20 cellular contexts compared by ENCODE assay signal in genomic region chr16:69892378-69892777, GRCh38. TPM values are rescaled to one million over a fixed set of nuclear protein-coding genes. Genes with fewer than 3 reads are reported as not detected.
DNase-seq lines count a peak whose midpoint lies in the region; ATAC-seq and TF ChIP-seq lines count a peak whose summit lies in the region.
"Had no signal": no experiment of that assay in that cellular context is flagged by ENCODE, and none has a peak within 500 bp of the region (broad histone marks: within the 10 kb centered on the region; RNA-seq: fewer than 3 reads in every experiment).

No MANE protein-coding gene starts in this region.

- no peak for DNase-seq in T-helper 2 cell treated with Interferon-gamma antibody and Interleukin-4, amounts not matched to agents 5 μg/mL and 100 μg/mL, for 36 hours (ENCODE audit: low spot score)
- DNase-seq in T-helper 2 cell (no peak), IMR-90 (no peak), T-helper 17 cell (no peak), dorsolateral prefrontal cortex (no peak)
- DNase-seq in natural killer cell treated with Interleukin-12 subunit alpha and Interleukin-12 subunit beta and Interleukin-15 and Interleukin-18, amount 100 ng/mL, for 72 hours (ENCODE audit: low spot score) = no peak
- DNase-seq: 8988T; Calu3; CD8-positive, alpha-beta T cell; DMS79 treated with DMSO at 0.1 percent for 48 hours; GF-D8; GM23248; H7; KBM-7 had no signal

- CTCF ChIA-PET in IMR-90 (lab: Yijun Ruan, JAX) = no interaction called here

- H3K36me3 ChIP-seq in IMR-90 (ENCODE audit: control insufficient read depth, insufficient read depth, low read length) = peaks cover 10% of the 10 kb centered on the region

- H3K79me1 ChIP-seq in IMR-90 (ENCODE audit: low read depth in 1 of 2, low read length in 2 of 2) = peaks cover 0 to 3% of the 10 kb centered on the region in 2 experiments; a peak in 1 of 4 replicates

- H4K91ac ChIP-seq in IMR-90 (ENCODE audit: insufficient read depth, low read depth, low read length) = no peak overlapping the region

- no peak overlapping the region for H3K14ac ChIP-seq in IMR-90 (replicated peaks; ENCODE audit: low read depth, low read length)

- no peak overlapping the region for H4K8ac ChIP-seq in IMR-90 (ENCODE audit: low read depth in 2 of 2, low read length in 2 of 2)

- peak overlapping the region; percentile 47 for H3K27ac Mint-ChIP-seq in T-helper 2 cell treated with Interferon-gamma antibody and Interleukin-4, amounts not matched to agents 5 μg/mL and 100 μg/mL, for 36 hours
- H3K27ac Mint-ChIP-seq in T-helper 17 cell = peak overlapping the region; percentile 9
- H3K27ac Mint-ChIP-seq in natural killer cell treated with Interleukin-12 subunit alpha and Interleukin-12 subunit beta and Interleukin-15 and Interleukin-18, amount 100 ng/mL, for 72 hours = no peak overlapping the region
- H3K27ac Mint-ChIP-seq: CD8-positive, alpha-beta T cell had no signal

- H3K27me3 Mint-ChIP-seq in T-helper 2 cell treated with Interferon-gamma antibody and Interleukin-4, amounts not matched to agents 5 μg/mL and 100 μg/mL, for 36 hours (ENCODE audit: low read depth) = no peaks in the 10 kb centered on the region
- no peaks in the 10 kb centered on the region for H3K27me3 Mint-ChIP-seq in T-helper 17 cell
- H3K27me3 Mint-ChIP-seq in natural killer cell treated with Interleukin-12 subunit alpha and Interleukin-12 subunit beta and Interleukin-15 and Interleukin-18, amount 100 ng/mL, for 72 hours = no peaks in the 10 kb centered on the region

- no peak overlapping the region for H3K56ac ChIP-seq in IMR-90 (ENCODE audit: extremely low read depth, insufficient read depth, low read length)

- TF ChIP-seq CTCF in IMR-90 (conservative IDR thresholded peaks at IDR 0.05; ENCODE audit: low read depth, low read length) (no peak), dorsolateral prefrontal cortex (IDR thresholded peaks at IDR 0.05 in 54 of 56, conservative IDR thresholded peaks at IDR 0.05 in 2 of 56; ENCODE audit: low read depth in 1 of 56, partially characterized antibody in 56 of 56) (no peak)

- H3K27ac ChIP-seq in IMR-90 (ENCODE audit: insufficient read depth, low read length) = no peak overlapping the region
- peak overlapping the region in 47 of 59 donors; percentile 8 to 100 (median 96) for H3K27ac ChIP-seq in dorsolateral prefrontal cortex
- H3K27ac ChIP-seq: BLaER1, GM23248 had no signal

- 80% methylated on average over 1 of the region's 2 CpGs; no CpG with 5 or more reads in 1 of the 2 experiments for WGBS in IMR-90 (ENCODE audit: extremely low coverage in 2 of 2, insufficient read length in 1 of 2), 2 experiments

- H3K9me3 Mint-ChIP-seq in T-helper 2 cell treated with Interferon-gamma antibody and Interleukin-4, amounts not matched to agents 5 μg/mL and 100 μg/mL, for 36 hours = no peaks in the 10 kb centered on the region
- no peaks in the 10 kb centered on the region for H3K9me3 Mint-ChIP-seq in natural killer cell treated with Interleukin-12 subunit alpha and Interleukin-12 subunit beta and Interleukin-15 and Interleukin-18, amount 100 ng/mL, for 72 hours
- H3K9me3 Mint-ChIP-seq: CD8-positive, alpha-beta T cell had no signal

- H2BK5ac ChIP-seq in IMR-90 (ENCODE audit: low read depth, low read length, poor library complexity, severe bottlenecking) = no peak overlapping the region

- POLR2A ChIA-PET in IMR-90 (lab: Charles Lee; ENCODE audit: unreplicated experiment) = no interaction called here

- H3K27me3 ChIP-seq in IMR-90 (ENCODE audit: control insufficient read depth, insufficient read depth, low read length) = no peaks in the 10 kb centered on the region
- H3K27me3 ChIP-seq in dorsolateral prefrontal cortex = no peaks in the 10 kb centered on the region
- H3K27me3 ChIP-seq: BLaER1 had no signal

- no peak overlapping the region for H3K4ac ChIP-seq in IMR-90 (ENCODE audit: low read depth, low read length)

- H3K4me2 ChIP-seq in IMR-90 (ENCODE audit: low read depth, low read length) = no peak overlapping the region

- BruUV-seq in IMR-90 (replicated peaks; lab: Mats Ljungman, UMichigan) = no TSS peak

- in situ Hi-C loops in IMR-90 (cut with MboI; ENCODE audit: low sequenced_read_pairs) = no loop called here

- no peak overlapping the region for H3K9ac ChIP-seq in IMR-90 (ENCODE audit: low read depth, low read length)
- H3K9ac ChIP-seq: BLaER1, GM23248 had no signal

- no peak for TF ChIP-seq POLR2A in IMR-90 (IDR thresholded peaks at IDR 0.05; ENCODE audit: low read depth, low read length)

- H3K4me3 ChIP-seq in IMR-90 (ENCODE audit: insufficient read depth, low read depth, low read length) = no peak overlapping the region
- H3K4me3 ChIP-seq in dorsolateral prefrontal cortex = no peak overlapping the region
- H3K4me3 ChIP-seq: BLaER1, GM23248 had no signal

- no peak overlapping the region for H3K4me3 Mint-ChIP-seq in T-helper 2 cell treated with Interferon-gamma antibody and Interleukin-4, amounts not matched to agents 5 μg/mL and 100 μg/mL, for 36 hours
- no peak overlapping the region for H3K4me3 Mint-ChIP-seq in T-helper 17 cell
- no peak overlapping the region for H3K4me3 Mint-ChIP-seq in natural killer cell treated with Interleukin-12 subunit alpha and Interleukin-12 subunit beta and Interleukin-15 and Interleukin-18, amount 100 ng/mL, for 72 hours
- H3K4me3 Mint-ChIP-seq: CD8-positive, alpha-beta T cell had no signal

- intact Hi-C loops in IMR-90 (cut with micrococcal nuclease) = no loop called here
- intact Hi-C loops in dorsolateral prefrontal cortex (cut with DNase I) = loop anchor here (5.0 kb wide), 3 partner anchors 40 to 50 kb away; no protein-coding TSS in a partner anchor

- H2BK20ac ChIP-seq in IMR-90 (ENCODE audit: low read depth, low read length) = no peak overlapping the region

- H3K18ac ChIP-seq in IMR-90 (ENCODE audit: low read depth, low read length) = no peak overlapping the region

- peaks cover 2% of the 10 kb centered on the region for H3K4me1 Mint-ChIP-seq in T-helper 2 cell treated with Interferon-gamma antibody and Interleukin-4, amounts not matched to agents 5 μg/mL and 100 μg/mL, for 36 hours (ENCODE audit: low read depth)
- H3K4me1 Mint-ChIP-seq in T-helper 17 cell = peaks cover 11% of the 10 kb centered on the region
- H3K4me1 Mint-ChIP-seq in natural killer cell treated with Interleukin-12 subunit alpha and Interleukin-12 subunit beta and Interleukin-15 and Interleukin-18, amount 100 ng/mL, for 72 hours (ENCODE audit: low read depth in 2 of 2) = peaks cover 0 to 22% of the 10 kb centered on the region in 2 donors

- H3K36me3 Mint-ChIP-seq in T-helper 2 cell treated with Interferon-gamma antibody and Interleukin-4, amounts not matched to agents 5 μg/mL and 100 μg/mL, for 36 hours (ENCODE audit: low read depth) = peaks cover 20% of the 10 kb centered on the region
- H3K36me3 Mint-ChIP-seq in T-helper 17 cell (ENCODE audit: low read depth) = peaks cover 2% of the 10 kb centered on the region
- no peaks in the 10 kb centered on the region for H3K36me3 Mint-ChIP-seq in natural killer cell treated with Interleukin-12 subunit alpha and Interleukin-12 subunit beta and Interleukin-15 and Interleukin-18, amount 100 ng/mL, for 72 hours

- H3K23ac ChIP-seq in IMR-90 (ENCODE audit: low read depth, low read length) = no peak overlapping the region

- no peaks in the 10 kb centered on the region for H3K4me1 ChIP-seq in IMR-90 (ENCODE audit: control insufficient read depth, insufficient read depth, low read length)

- no peak overlapping the region for H4K5ac ChIP-seq in IMR-90 (ENCODE audit: low read depth, low read length)

- no peak overlapping the region for H2AFZ ChIP-seq in IMR-90 (replicated peaks; ENCODE audit: low read length, poor library complexity)
- H2AFZ ChIP-seq: GM23248 had no signal

- no peak overlapping the region for H2BK120ac ChIP-seq in IMR-90 (ENCODE audit: low read depth, low read length)

- TF ChIP-seq RAD21 in IMR-90 (IDR thresholded peaks at IDR 0.05; ENCODE audit: low read length) = no peak

- H2BK15ac ChIP-seq in IMR-90 (ENCODE audit: low read depth, low read length) = no peak overlapping the region

- no peaks in the 10 kb centered on the region for H3K9me3 ChIP-seq in IMR-90 (ENCODE audit: control insufficient read depth, insufficient read depth, low read length)
- H3K9me3 ChIP-seq in T-helper 17 cell (ENCODE audit: control insufficient read depth, low read length, poor library complexity, severe bottlenecking) = no peaks in the 10 kb centered on the region
- H3K9me3 ChIP-seq: BLaER1 had no signal

- H2AK9ac ChIP-seq in IMR-90 (replicated peaks; ENCODE audit: low read depth, low read length, poor library complexity) = no peak overlapping the region

- dilution Hi-C loops in IMR-90 (cut with HindIII; ENCODE audit: low sequenced_read_pairs, unreplicated experiment) = no loop called here

- ATAC-seq in IMR-90 (ENCODE audit: low read depth) (no peak), T-helper 17 cell (no peak), HG03108 (IDR thresholded peaks at IDR 0.05; ENCODE audit: unreplicated experiment) (no peak), HG03095 (IDR thresholded peaks at IDR 0.05; ENCODE audit: unreplicated experiment) (no peak)
- no peak for ATAC-seq in natural killer cell treated with Interleukin-12 subunit alpha and Interleukin-12 subunit beta and Interleukin-15 and Interleukin-18, amount 100 ng/mL, for 72 hours
- ATAC-seq: CD8-positive, alpha-beta T cell; HCT116 had no signal

- no peaks in the 10 kb centered on the region for H4K20me1 ChIP-seq in IMR-90 (ENCODE audit: insufficient read depth, low read length)
- H4K20me1 ChIP-seq: BLaER1 had no signal

- H3K9me1 ChIP-seq in IMR-90 (ENCODE audit: insufficient read depth, low read length) = no peaks in the 10 kb centered on the region; the same call in 1 of the 2 replicates

- no peak overlapping the region for H2AK5ac ChIP-seq in IMR-90 (ENCODE audit: low read depth, low read length)

TF ChIP-seq in IMR-90, 13 proteins besides CTCF, POLR2A, EP300 and RAD21:
- TF ChIP-seq MXI1 (IDR thresholded peaks at IDR 0.05; ENCODE audit: borderline replicate concordance, low read depth, low read length) (no peak), CEBPB (IDR thresholded peaks at IDR 0.05; ENCODE audit: low read depth, low read length) (peak; percentile 26; the same call in 1 of the 2 replicates)

RNA-seq across cellular contexts. Expression of gene CLEC18A, which starts 58.8 kb away (rescaled TPM):
- total RNA-seq in IMR-90 (2012; rRNA removed) = under 0.01 TPM in 1 of 2 replicates, not detected in the other
- polyA plus RNA-seq in IMR-90 (2012; rRNA removed) = 0.04 TPM in 1 of 2 replicates, not detected in the other
- 0.02 TPM in 1 of 2 replicates, not detected in the other for polyA plus RNA-seq in IMR-90 (2012; cell fraction: cytosol; rRNA removed)
- 0.41 and 0.85 TPM in 2 replicates for polyA plus RNA-seq in IMR-90 (2012; cell fraction: nucleus; rRNA removed; ENCODE audit: low replicate concordance)
- total RNA-seq in T-helper 17 cell = 1 to 10 TPM; 1.8 to 2.1 TPM
- total RNA-seq in dorsolateral prefrontal cortex = 10 to 100 TPM in 5 of 120 experiments, 1 to 10 TPM in 108, under 1 TPM in 6, not detected in 1; 0.35 to 15.8 (median 3.8) TPM
- total RNA-seq in natural killer cell treated with Interleukin-12 subunit alpha and Interleukin-12 subunit beta and Interleukin-15 and Interleukin-18, amount 100 ng/mL, for 72 hours = 1 to 10 TPM; 2.2 to 5.1 TPM
- total RNA-seq: H7, HT-29 had no signal
- polyA plus RNA-seq: AG04450 had no signal

Comparison
In these comparisons a context has a peak if more than half of its experiments do, and no peak if none do; other contexts are left out.
1. H3K27ac Mint-ChIP-seq: peak in T-helper 2 cell treated with Interferon-gamma antibody and Interleukin-4, amounts not matched to agents 5 μg/mL and 100 μg/mL, for 36 hours (single experiment) and T-helper 17 cell (single experiment); none in natural killer cell treated with Interleukin-12 subunit alpha and Interleukin-12 subunit beta and Interleukin-15 and Interleukin-18, amount 100 ng/mL, for 72 hours (0 of 2).